ENCODE assay signal across 10 cellular contexts in the genomic region with DNA sequence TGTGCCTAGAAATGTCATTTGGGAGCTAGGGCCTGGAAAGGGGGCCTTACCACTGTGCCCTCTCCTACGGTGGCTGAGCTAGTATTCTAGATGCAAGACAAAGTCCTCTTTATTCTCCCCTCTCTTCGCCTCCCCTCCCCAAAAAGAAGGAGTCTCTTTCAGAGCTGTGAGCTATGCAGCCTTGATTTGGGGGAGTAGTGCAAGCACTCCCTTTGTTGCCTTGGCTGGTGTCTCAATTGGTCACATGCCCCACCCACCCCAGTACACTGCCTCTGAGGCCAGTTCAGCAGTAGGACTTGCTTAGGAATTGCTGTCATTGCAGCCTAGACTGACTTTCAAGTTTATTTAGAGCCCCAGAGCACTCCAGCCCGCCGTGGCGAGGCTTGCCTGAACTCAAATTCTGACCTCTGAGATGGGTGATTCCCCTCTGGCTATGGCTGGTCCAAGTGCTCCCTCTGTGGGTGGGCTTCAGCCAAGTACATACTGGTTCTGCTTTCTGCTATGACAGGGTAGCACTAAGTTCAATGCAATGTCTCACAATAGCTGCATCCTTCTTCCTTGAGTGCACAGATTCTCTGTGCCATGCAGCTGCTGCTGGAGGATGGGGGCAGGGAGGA. TPM values are rescaled to one million over a fixed set of nuclear protein-coding genes. Genes with fewer than 3 reads are reported as not detected.
DNase-seq lines count a peak whose midpoint lies in the region; ATAC-seq and TF ChIP-seq lines count a peak whose summit lies in the region.
"Had no signal": no experiment of that assay in that cellular context is flagged by ENCODE, and none has a peak within 500 bp of the region (broad histone marks: within the 10 kb centered on the region; RNA-seq: fewer than 3 reads in every experiment).

No MANE protein-coding gene starts in this region.

- no peak overlapping the region for H3K27ac Mint-ChIP-seq in activated CD4-positive, alpha-beta memory T cell treated with anti-CD3 and anti-CD28 coated beads for 36 hours
- H3K27ac Mint-ChIP-seq in activated CD4-positive, alpha-beta memory T cell treated with anti-CD3 and anti-CD28 coated beads, Interleukin-2, amount 10 ng/mL, durations not matched to agents 7 days and 5 days, result no peak overlapping the region
- no peak overlapping the region for H3K27ac Mint-ChIP-seq in activated T-cell treated with anti-CD3 and anti-CD28 coated beads, Interleukin-2, amount 50 U/mL, for 72 hours
- H3K27ac Mint-ChIP-seq in naive B cell, result peak overlapping the region in 1 of 6 donors; percentile 73
- H3K27ac Mint-ChIP-seq: activated naive CD8-positive, alpha-beta T cell had no signal

- DNase-seq in activated CD4-positive, alpha-beta memory T cell treated with anti-CD3 and anti-CD28 coated beads for 36 hours, result peak; percentile 55
- DNase-seq in activated CD4-positive, alpha-beta memory T cell treated with anti-CD3 and anti-CD28 coated beads, Interleukin-2, amount 10 ng/mL, durations not matched to agents 7 days and 5 days, result no peak
- DNase-seq in activated T-cell treated with anti-CD3 and anti-CD28 coated beads, Interleukin-2, amount 50 U/mL, for 72 hours, result peak; percentile 45 to 54
- DNase-seq in naive B cell (peak; percentile 42), AG08396 (ENCODE audit: low spot score) (no peak), HK-2 (ENCODE audit: unreplicated experiment) (no peak)
- DNase-seq: psoas muscle had no signal

- CTCF ChIA-PET in activated CD4-positive, alpha-beta memory T cell treated with anti-CD3 and anti-CD28 coated beads for 36 hours (lab: Charles Lee), result interaction anchor here (2.7 kb wide), 1 partner anchor 238 kb away, joined by 14 read pairs; no protein-coding TSS in a partner anchor
- CTCF ChIA-PET in activated CD4-positive, alpha-beta memory T cell treated with anti-CD3 and anti-CD28 coated beads, Interleukin-2, amount 10 ng/mL, durations not matched to agents 7 days and 5 days (lab: Charles Lee), result no interaction called here

- H3K9me3 Mint-ChIP-seq in activated CD4-positive, alpha-beta memory T cell treated with anti-CD3 and anti-CD28 coated beads for 36 hours, result no peaks in the 10 kb centered on the region
- H3K9me3 Mint-ChIP-seq in activated CD4-positive, alpha-beta memory T cell treated with anti-CD3 and anti-CD28 coated beads, Interleukin-2, amount 10 ng/mL, durations not matched to agents 7 days and 5 days, result no peaks in the 10 kb centered on the region
- H3K9me3 Mint-ChIP-seq in activated T-cell treated with anti-CD3 and anti-CD28 coated beads, Interleukin-2, amount 50 U/mL, for 72 hours, result no peaks in the 10 kb centered on the region
- H3K9me3 Mint-ChIP-seq in naive B cell, result peaks cover 0 to 14% (median 3%) of the 10 kb centered on the region in 7 donors

- no peak overlapping the region for H3K4me3 Mint-ChIP-seq in activated CD4-positive, alpha-beta memory T cell treated with anti-CD3 and anti-CD28 coated beads for 36 hours
- no peak overlapping the region for H3K4me3 Mint-ChIP-seq in activated CD4-positive, alpha-beta memory T cell treated with anti-CD3 and anti-CD28 coated beads, Interleukin-2, amount 10 ng/mL, durations not matched to agents 7 days and 5 days
- H3K4me3 Mint-ChIP-seq in activated T-cell treated with anti-CD3 and anti-CD28 coated beads, Interleukin-2, amount 50 U/mL, for 72 hours, result no peak overlapping the region
- H3K4me3 Mint-ChIP-seq in naive B cell, result no peak overlapping the region
- H3K4me3 Mint-ChIP-seq: activated naive CD8-positive, alpha-beta T cell had no signal

- POLR2A ChIA-PET in activated CD4-positive, alpha-beta memory T cell treated with anti-CD3 and anti-CD28 coated beads for 36 hours (lab: Charles Lee), result no interaction called here
- POLR2A ChIA-PET in activated CD4-positive, alpha-beta memory T cell treated with anti-CD3 and anti-CD28 coated beads, Interleukin-2, amount 10 ng/mL, durations not matched to agents 7 days and 5 days (lab: Charles Lee), result no interaction called here

- TF ChIP-seq RAD21 in Ishikawa (IDR thresholded peaks at IDR 0.05; ENCODE audit: low read depth), result 0 out of 2 replicates have a peak, but pooled peaks have one; percentile 8

- intact Hi-C loops in activated CD4-positive, alpha-beta memory T cell treated with anti-CD3 and anti-CD28 coated beads for 36 hours (cut with micrococcal nuclease), result loop anchor here (1.0 kb wide), 1 partner anchor 238 kb away; no protein-coding TSS in a partner anchor

- H3K27me3 Mint-ChIP-seq in activated CD4-positive, alpha-beta memory T cell treated with anti-CD3 and anti-CD28 coated beads for 36 hours, result peaks cover 4% of the 10 kb centered on the region
- H3K27me3 Mint-ChIP-seq in activated CD4-positive, alpha-beta memory T cell treated with anti-CD3 and anti-CD28 coated beads, Interleukin-2, amount 10 ng/mL, durations not matched to agents 7 days and 5 days, result peaks cover 8% of the 10 kb centered on the region
- H3K27me3 Mint-ChIP-seq in activated T-cell treated with anti-CD3 and anti-CD28 coated beads, Interleukin-2, amount 50 U/mL, for 72 hours (ENCODE audit: low read depth), result no peaks in the 10 kb centered on the region
- H3K27me3 Mint-ChIP-seq in naive B cell, result peaks cover 18 to 25% (median 25%) of the 10 kb centered on the region in 3 donors

- ATAC-seq in GM21717 (IDR thresholded peaks at IDR 0.05; ENCODE audit: unreplicated experiment), result peak; percentile 98
- peak; percentile 80 to 84 for ATAC-seq in activated T-cell treated with anti-CD3 and anti-CD28 coated beads, Interleukin-2, amount 50 U/mL, for 72 hours (replicated peaks in 1 of 2)
- ATAC-seq in naive B cell (ENCODE audit: low read depth in 2 of 2), result peak; percentile 77 to 78

- no peaks in the 10 kb centered on the region for H3K4me1 Mint-ChIP-seq in activated CD4-positive, alpha-beta memory T cell treated with anti-CD3 and anti-CD28 coated beads for 36 hours (ENCODE audit: low read depth)
- no peaks in the 10 kb centered on the region for H3K4me1 Mint-ChIP-seq in activated CD4-positive, alpha-beta memory T cell treated with anti-CD3 and anti-CD28 coated beads, Interleukin-2, amount 10 ng/mL, durations not matched to agents 7 days and 5 days
- H3K4me1 Mint-ChIP-seq in activated T-cell treated with anti-CD3 and anti-CD28 coated beads, Interleukin-2, amount 50 U/mL, for 72 hours (ENCODE audit: low read depth), result peaks cover 7% of the 10 kb centered on the region
- H3K4me1 Mint-ChIP-seq in naive B cell, result peaks cover 0 to 4% (median 0%) of the 10 kb centered on the region in 3 donors

- no peaks in the 10 kb centered on the region for H3K36me3 Mint-ChIP-seq in activated CD4-positive, alpha-beta memory T cell treated with anti-CD3 and anti-CD28 coated beads for 36 hours
- H3K36me3 Mint-ChIP-seq in activated CD4-positive, alpha-beta memory T cell treated with anti-CD3 and anti-CD28 coated beads, Interleukin-2, amount 10 ng/mL, durations not matched to agents 7 days and 5 days (ENCODE audit: low read depth), result no peaks in the 10 kb centered on the region
- no peaks in the 10 kb centered on the region for H3K36me3 Mint-ChIP-seq in activated T-cell treated with anti-CD3 and anti-CD28 coated beads, Interleukin-2, amount 50 U/mL, for 72 hours (ENCODE audit: insufficient read depth in 2 of 2)
- H3K36me3 Mint-ChIP-seq in naive B cell, result peaks cover 8 to 10% of the 10 kb centered on the region in 2 donors

- TF ChIP-seq EP300 in Ishikawa (IDR thresholded peaks at IDR 0.05; ENCODE audit: borderline replicate concordance), result no peak

TF ChIP-seq in Ishikawa, 13 proteins besides CTCF, POLR2A, EP300 and RAD21:
- TF ChIP-seq EGR1 (IDR thresholded peaks at IDR 0.05) (no peak), MAX (IDR thresholded peaks at IDR 0.05) (no peak), CREB1 (IDR thresholded peaks at IDR 0.05; ENCODE audit: low read depth) (no peak)
- TF ChIP-seq, protein P1, sequence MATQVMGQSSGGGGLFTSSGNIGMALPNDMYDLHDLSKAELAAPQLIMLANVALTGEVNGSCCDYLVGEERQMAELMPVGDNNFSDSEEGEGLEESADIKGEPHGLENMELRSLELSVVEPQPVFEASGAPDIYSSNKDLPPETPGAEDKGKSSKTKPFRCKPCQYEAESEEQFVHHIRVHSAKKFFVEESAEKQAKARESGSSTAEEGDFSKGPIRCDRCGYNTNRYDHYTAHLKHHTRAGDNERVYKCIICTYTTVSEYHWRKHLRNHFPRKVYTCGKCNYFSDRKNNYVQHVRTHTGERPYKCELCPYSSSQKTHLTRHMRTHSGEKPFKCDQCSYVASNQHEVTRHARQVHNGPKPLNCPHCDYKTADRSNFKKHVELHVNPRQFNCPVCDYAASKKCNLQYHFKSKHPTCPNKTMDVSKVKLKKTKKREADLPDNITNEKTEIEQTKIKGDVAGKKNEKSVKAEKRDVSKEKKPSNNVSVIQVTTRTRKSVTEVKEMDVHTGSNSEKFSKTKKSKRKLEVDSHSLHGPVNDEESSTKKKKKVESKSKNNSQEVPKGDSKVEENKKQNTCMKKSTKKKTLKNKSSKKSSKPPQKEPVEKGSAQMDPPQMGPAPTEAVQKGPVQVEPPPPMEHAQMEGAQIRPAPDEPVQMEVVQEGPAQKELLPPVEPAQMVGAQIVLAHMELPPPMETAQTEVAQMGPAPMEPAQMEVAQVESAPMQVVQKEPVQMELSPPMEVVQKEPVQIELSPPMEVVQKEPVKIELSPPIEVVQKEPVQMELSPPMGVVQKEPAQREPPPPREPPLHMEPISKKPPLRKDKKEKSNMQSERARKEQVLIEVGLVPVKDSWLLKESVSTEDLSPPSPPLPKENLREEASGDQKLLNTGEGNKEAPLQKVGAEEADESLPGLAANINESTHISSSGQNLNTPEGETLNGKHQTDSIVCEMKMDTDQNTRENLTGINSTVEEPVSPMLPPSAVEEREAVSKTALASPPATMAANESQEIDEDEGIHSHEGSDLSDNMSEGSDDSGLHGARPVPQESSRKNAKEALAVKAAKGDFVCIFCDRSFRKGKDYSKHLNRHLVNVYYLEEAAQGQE (IDR thresholded peaks at IDR 0.05; ENCODE audit: low read depth), result no peak

RNA-seq across cellular contexts. Expression of gene FBXO33, which starts 37.0 kb away (rescaled TPM):
- 10 to 100 TPM; 17.4 to 18.8 TPM for total RNA-seq in activated CD4-positive, alpha-beta memory T cell treated with anti-CD3 and anti-CD28 coated beads for 36 hours
- total RNA-seq in activated CD4-positive, alpha-beta memory T cell treated with anti-CD3 and anti-CD28 coated beads, Interleukin-2, amount 10 ng/mL, durations not matched to agents 7 days and 5 days, result 10 to 100 TPM; 23.1 to 24.8 TPM
- total RNA-seq in activated T-cell treated with anti-CD3 and anti-CD28 coated beads, Interleukin-2, amount 50 U/mL, for 72 hours, result 10 to 100 TPM; 13.3 to 16.7 TPM
- polyA plus RNA-seq in naive B cell (ENCODE audit: low read depth in 6 of 6), result 10 to 100 TPM; 13.2 to 21.3 (median 19.6) TPM

Comparison
In these comparisons a context has a peak if more than half of its experiments do, and no peak if none do; other contexts are left out.
1. DNase-seq: peak in activated CD4-positive, alpha-beta memory T cell treated with anti-CD3 and anti-CD28 coated beads for 36 hours (single experiment), activated T-cell treated with anti-CD3 and anti-CD28 coated beads, Interleukin-2, amount 50 U/mL, for 72 hours (2 of 2) and naive B cell (single experiment); none in activated CD4-positive, alpha-beta memory T cell treated with anti-CD3 and anti-CD28 coated beads, Interleukin-2, amount 10 ng/mL, durations not matched to agents 7 days and 5 days (single experiment), AG08396 (single experiment) and HK-2 (single experiment).
2. Peak in every context shown above with its lines, with median percentiles within 50 percentile points of each other: ATAC-seq.